8 cellular contexts compared by ENCODE assay signal in the genomic region with DNA sequence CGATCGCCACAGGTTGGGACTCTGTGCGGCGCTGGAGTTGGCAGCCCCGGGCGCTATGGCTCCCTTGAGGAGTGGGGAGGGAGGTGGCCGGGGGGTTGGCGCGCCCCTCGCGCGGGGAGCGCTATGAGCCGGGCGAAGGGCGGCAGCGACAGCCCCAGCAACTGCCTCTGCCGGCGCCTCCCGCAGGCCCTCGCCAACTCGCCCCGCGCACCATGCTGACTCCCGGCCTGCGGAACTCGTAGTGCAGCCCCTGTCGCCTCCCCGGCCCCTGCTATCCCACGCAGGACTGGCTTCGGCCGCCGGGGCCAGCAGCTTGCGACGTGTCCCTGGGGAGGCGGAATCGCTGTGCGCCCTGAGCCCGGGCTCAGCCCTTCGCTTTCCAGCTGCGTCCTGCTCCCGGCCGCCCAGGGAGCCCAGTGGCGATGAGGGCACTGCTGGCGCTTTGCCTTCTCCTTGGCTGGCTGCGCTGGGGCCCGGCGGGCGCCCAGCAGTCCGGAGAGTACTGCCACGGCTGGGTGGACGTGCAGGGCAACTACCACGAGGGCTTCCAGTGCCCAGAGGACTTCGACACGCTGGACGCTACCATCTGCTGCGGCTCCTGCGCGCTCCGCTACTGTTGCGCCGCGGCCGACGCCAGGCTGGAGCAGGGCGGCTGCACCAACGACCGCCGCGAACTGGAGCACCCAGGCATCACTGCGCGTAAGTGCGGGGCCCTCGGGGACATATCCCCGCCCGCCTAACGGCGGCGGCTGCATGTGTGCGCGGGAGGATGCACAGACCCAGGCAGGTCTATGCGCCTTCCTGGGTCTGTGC. TPM values are rescaled to one million over a fixed set of nuclear protein-coding genes. Genes with fewer than 3 reads are reported as not detected.
DNase-seq lines count a peak whose midpoint lies in the region; ATAC-seq and TF ChIP-seq lines count a peak whose summit lies in the region.

No MANE protein-coding gene starts in this region.

- TF ChIP-seq POLR2A in GM19193 (IDR thresholded peaks at IDR 0.05; ENCODE audit: extremely low read depth, insufficient read depth, insufficient read length) = peak; percentile 1

- peak overlapping the region; percentile 94 to 100 (median 99) for H3K4me2 ChIP-seq in BLaER1 treated with 17β-estradiol and CSF1 and Interleukin-3, amounts not matched to agents 10 nM and 100 nM

- peak overlapping the region; percentile 56 to 74 (median 66) for H3K4me3 ChIP-seq in BLaER1 treated with 17β-estradiol and CSF1 and Interleukin-3, amounts not matched to agents 10 nM and 100 nM
- peak overlapping the region; percentile 80 for H3K4me3 ChIP-seq in left ventricle myocardium inferior

- peak overlapping the region; percentile 26 to 67 (median 54); a peak in 20 of 22 replicates for H3K9ac ChIP-seq in BLaER1 treated with 17β-estradiol and CSF1 and Interleukin-3, amounts not matched to agents 10 nM and 100 nM

- intact Hi-C loops in left ventricle myocardium inferior (cut with micrococcal nuclease) = no loop called here

- peak; percentile 34 for ATAC-seq in HG03378 (IDR thresholded peaks at IDR 0.05; ENCODE audit: unreplicated experiment)

- no peaks in the 10 kb centered on the region for H3K36me3 ChIP-seq in BLaER1 treated with 17β-estradiol and CSF1 and Interleukin-3, amounts not matched to agents 10 nM and 100 nM
- peaks cover 4% of the 10 kb centered on the region for H3K36me3 ChIP-seq in left ventricle myocardium inferior

- H3K27me3 ChIP-seq in BLaER1 treated with 17β-estradiol and CSF1 and Interleukin-3, amounts not matched to agents 10 nM and 100 nM = peaks cover 71 to 85% (median 77%) of the 10 kb centered on the region in 11 experiments
- peaks cover 46% of the 10 kb centered on the region for H3K27me3 ChIP-seq in left ventricle myocardium inferior (ENCODE audit: low read depth)

- H3K4me1 ChIP-seq in BLaER1 treated with 17β-estradiol and CSF1 and Interleukin-3, amounts not matched to agents 10 nM and 100 nM = peaks cover 16 to 22% (median 20%) of the 10 kb centered on the region in 10 experiments; a peak in 18 of 20 replicates
- H3K4me1 ChIP-seq in left ventricle myocardium inferior = peaks cover 31% of the 10 kb centered on the region

- H4K20me1 ChIP-seq in BLaER1 treated with 17β-estradiol and CSF1 and Interleukin-3, amounts not matched to agents 10 nM and 100 nM = peaks cover 0 to 36% (median 22%) of the 10 kb centered on the region in 11 experiments; a peak in 14 of 22 replicates

- DNase-seq in activated CD8-positive, alpha-beta memory T cell treated with anti-CD3 and anti-CD28 coated beads, Interleukin-2, amount 50 U/mL, for 4 hours = peak; percentile 16
- DNase-seq in left ventricle myocardium inferior (peak; percentile 28), retina (peak; percentile 86), ecto neural progenitor cell (ENCODE audit: low spot score) (no peak), GM10266 (ENCODE audit: extremely low spot score) (no peak)

- TF ChIP-seq CTCF in left ventricle myocardium inferior (IDR thresholded peaks at IDR 0.05; ENCODE audit: borderline replicate concordance) (no peak), GM10266 (IDR thresholded peaks at IDR 0.05; ENCODE audit: control insufficient read depth, insufficient read depth, low read depth, missing control alignments) (no peak)

- no peaks in the 10 kb centered on the region for H3K9me3 ChIP-seq in BLaER1 treated with 17β-estradiol and CSF1 and Interleukin-3, amounts not matched to agents 10 nM and 100 nM (replicated peaks in 1 of 11)
- H3K9me3 ChIP-seq in left ventricle myocardium inferior (replicated peaks) = no peaks in the 10 kb centered on the region

- H3K27ac ChIP-seq in BLaER1 treated with 17β-estradiol and CSF1 and Interleukin-3, amounts not matched to agents 10 nM and 100 nM = no peak overlapping the region
- peak overlapping the region; percentile 75 for H3K27ac ChIP-seq in left ventricle myocardium inferior (replicated peaks)

RNA-seq across cellular contexts. Expression of a gene that starts 0.6 kb away (rescaled TPM):
- 8.1 TPM for total RNA-seq in left ventricle myocardium inferior

Comparison
In these comparisons a context has a peak if more than half of its experiments do, and no peak if none do; other contexts are left out.
1. DNase-seq: peak in activated CD8-positive, alpha-beta memory T cell treated with anti-CD3 and anti-CD28 coated beads, Interleukin-2, amount 50 U/mL, for 4 hours (single experiment), left ventricle myocardium inferior (single experiment) and retina (single experiment); none in ecto neural progenitor cell (single experiment) and GM10266 (single experiment).